Comparison of ENCODE assay signal across 8 cellular contexts in genomic region chr5:174317261-174317894, GRCh38.
DNase-seq lines count a peak whose midpoint lies in the region; ATAC-seq and TF ChIP-seq lines count a peak whose summit lies in the region.

No MANE protein-coding gene starts in this region.

- H3K4me1 ChIP-seq in breast epithelium: no peaks in the 10 kb centered on the region
- no peaks in the 10 kb centered on the region for H3K4me1 ChIP-seq in upper lobe of right lung

- POLR2A ChIA-PET in activated CD8-positive, alpha-beta T cell treated with anti-CD3 and anti-CD28 coated beads for 36 hours (lab: Charles Lee): no interaction called here

- DNase-seq in GM13976 (ENCODE audit: low spot score) (peak; percentile 55), NCI-H2227 (lab: John Stamatoyannopoulos, UW; ENCODE audit: unreplicated experiment) (peak; percentile 60), breast epithelium (ENCODE audit: low spot score in 2 of 2) (peak in 1 of 2 donors; percentile 55), kidney tubule cell (ENCODE audit: low spot score) (peak; percentile 57), upper lobe of right lung (peak; percentile 59)
- no peak for DNase-seq in activated CD8-positive, alpha-beta T cell treated with anti-CD3 and anti-CD28 coated beads for 36 hours

- peak; percentile 66 for ATAC-seq in upper lobe of right lung
- no peak for ATAC-seq in HG03039 (IDR thresholded peaks at IDR 0.05; ENCODE audit: unreplicated experiment)
- no peak for ATAC-seq in GM18517 (IDR thresholded peaks at IDR 0.05; ENCODE audit: unreplicated experiment)
- no peak for ATAC-seq in activated CD8-positive, alpha-beta T cell treated with anti-CD3 and anti-CD28 coated beads for 36 hours

- no peaks in the 10 kb centered on the region for H3K9me3 ChIP-seq in breast epithelium
- H3K9me3 ChIP-seq in upper lobe of right lung: no peaks in the 10 kb centered on the region

- no peaks in the 10 kb centered on the region for H3K36me3 ChIP-seq in breast epithelium
- no peaks in the 10 kb centered on the region for H3K36me3 ChIP-seq in upper lobe of right lung

- H3K4me3 ChIP-seq in breast epithelium (no peak overlapping the region), upper lobe of right lung (no peak overlapping the region)

- H3K27me3 ChIP-seq in breast epithelium (peaks cover 0 to 22% of the 10 kb centered on the region in 2 donors), upper lobe of right lung (peaks cover 16% of the 10 kb centered on the region)

- H3K4me3 Mint-ChIP-seq in activated CD8-positive, alpha-beta T cell treated with anti-CD3 and anti-CD28 coated beads for 36 hours: no peak overlapping the region

- CTCF ChIA-PET in activated CD8-positive, alpha-beta T cell treated with anti-CD3 and anti-CD28 coated beads for 36 hours (lab: Charles Lee): interaction anchor here (1.1 to 1.6 kb wide), 2 partner anchors 10 to 16 kb away, joined by 4 to 5 read pairs; no protein-coding TSS in a partner anchor

- no peak overlapping the region for H3K27ac ChIP-seq in breast epithelium
- no peak overlapping the region for H3K27ac ChIP-seq in upper lobe of right lung

- H3K27ac Mint-ChIP-seq in activated CD8-positive, alpha-beta T cell treated with anti-CD3 and anti-CD28 coated beads for 36 hours: no peak overlapping the region

- no peak for TF ChIP-seq POLR2A in breast epithelium (IDR thresholded peaks at IDR 0.05)

- in situ Hi-C loops in GM13976 (cut with MboI; ENCODE audit: low sequenced_read_pairs, unreplicated experiment): loop anchor here (25.0 kb wide), 1 partner anchor 705 kb away; the partner anchor contains the start of gene BOD1

- TF ChIP-seq CTCF in GM13976 (IDR thresholded peaks at IDR 0.05; ENCODE audit: borderline replicate concordance, control extremely low read depth, extremely low read depth, insufficient read depth, missing control alignments) (peak; percentile 82), breast epithelium (IDR thresholded peaks at IDR 0.05) (peak in 2 of 3 donors; percentile 35 to 51), upper lobe of right lung (IDR thresholded peaks at IDR 0.05) (peak; percentile 62)
- TF ChIP-seq CTCF in activated CD8-positive, alpha-beta T cell treated with anti-CD3 and anti-CD28 coated beads for 36 hours (IDR thresholded peaks at IDR 0.05): no peak

- intact Hi-C loops in breast epithelium (cut with DNase I; ENCODE audit: low total_unique reads): loop anchor here (10.0 kb wide), 1 partner anchor 713 kb away; no protein-coding TSS in a partner anchor
- intact Hi-C loops in upper lobe of right lung (cut with DNase I): loop anchor here (10.0 kb wide), 1 partner anchor 273 kb away; the partner anchor contains the start of gene NSG2
- intact Hi-C loops in activated CD8-positive, alpha-beta T cell treated with anti-CD3 and anti-CD28 coated beads for 36 hours (cut with micrococcal nuclease): no loop called here

- H3K4me1 Mint-ChIP-seq in activated CD8-positive, alpha-beta T cell treated with anti-CD3 and anti-CD28 coated beads for 36 hours (ENCODE audit: low read depth): no peaks in the 10 kb centered on the region

- H3K36me3 Mint-ChIP-seq in activated CD8-positive, alpha-beta T cell treated with anti-CD3 and anti-CD28 coated beads for 36 hours (ENCODE audit: low read depth): no peaks in the 10 kb centered on the region

- H3K27me3 Mint-ChIP-seq in activated CD8-positive, alpha-beta T cell treated with anti-CD3 and anti-CD28 coated beads for 36 hours: peaks cover 24% of the 10 kb centered on the region

- no peaks in the 10 kb centered on the region for H3K9me3 Mint-ChIP-seq in activated CD8-positive, alpha-beta T cell treated with anti-CD3 and anti-CD28 coated beads for 36 hours
